Comparison of ENCODE assay signal across 30 cellular contexts in genomic region chr14:65826946-65827345, GRCh38.
"Had no signal": no experiment of that assay in that cellular context is flagged by ENCODE, and none has a peak within 500 bp of the region (broad histone marks: within the 10 kb centered on the region; RNA-seq: fewer than 3 reads in every experiment).

No MANE protein-coding gene starts in this region.

- H3K9me3 Mint-ChIP-seq: mesothelial cell of epicardium, naive B cell, nephron had no signal

- H3K27ac Mint-ChIP-seq: immature natural killer cell; mesothelial cell of epicardium; nephron; stimulated activated naive B cell treated with anti-CD40 and anti-IgM and Interleukin-4, amounts not matched to agents 10 μg/mL and 1 μg/mL and 100 μg/mL, for 72 hours had no signal

- H3K9me3 ChIP-seq: heart left ventricle, left lung, lower lobe of right lung, pancreas, prostate gland, stomach, testis, thyroid gland, transverse colon, upper lobe of left lung had no signal

- H3K4me1 ChIP-seq: heart left ventricle, left lung, lower lobe of right lung, pancreas, prostate gland, testis, thyroid gland, upper lobe of left lung had no signal

- H3K27me3 ChIP-seq: pancreas, testis, thyroid gland, transverse colon, upper lobe of left lung had no signal

- ATAC-seq: heart left ventricle; left colon; left lung; lower lobe of right lung; pancreas; right cardiac atrium; sciatic nerve; stimulated activated naive B cell treated with anti-CD40 and anti-IgM and Interleukin-4, amounts not matched to agents 10 μg/mL and 1 μg/mL and 100 μg/mL, for 72 hours; stimulated activated naive CD8-positive, alpha-beta T cell treated with anti-CD3 and anti-CD28 coated beads, Interleukin-15, Interleukin-2, amounts not matched to agents 100 U/mL and 50 U/mL, for 24 hours had no signal

- H3K27ac ChIP-seq: heart left ventricle, left lung, lower lobe of right lung, pancreas, prostate gland, skin epidermis, stomach, testis, thyroid gland, transverse colon, upper lobe of left lung had no signal

- H3K36me3 Mint-ChIP-seq: immature natural killer cell, mesothelial cell of epicardium, naive B cell had no signal

- H3K4me3 Mint-ChIP-seq: immature natural killer cell; mesothelial cell of epicardium; naive B cell; nephron; stimulated activated naive B cell treated with anti-CD40 and anti-IgM and Interleukin-4, amounts not matched to agents 10 μg/mL and 1 μg/mL and 100 μg/mL, for 72 hours had no signal

- DNase-seq: heart left ventricle; hypothalamus; immature natural killer cell; kidney; left colon; left lung; lower lobe of right lung; mammary epithelial cell; mesenchymal stem cell; naive B cell; pancreas; posterior cingulate gyrus; retina; right cardiac atrium; stimulated activated CD4-positive, alpha-beta T cell treated with anti-CD3 and anti-CD28 coated beads, Interleukin-12 subunit alpha, Interleukin-12 subunit beta, amount 100 ng/mL, for 4 hours; stimulated activated CD4-positive, alpha-beta T cell treated with anti-CD3 and anti-CD28 coated beads, Interleukin-15, amount 100 ng/mL, for 24 hours; stimulated activated CD4-positive, alpha-beta T cell treated with anti-CD3 and anti-CD28 coated beads, Interleukin-2, amount 100 ng/mL, for 24 hours; stimulated activated CD4-positive, alpha-beta T cell treated with anti-CD3 and anti-CD28 coated beads, Interleukin-4, amount 100 ng/mL, for 1 hour; stimulated activated naive B cell treated with anti-CD40 and anti-IgM and Interleukin-4, amounts not matched to agents 10 μg/mL and 1 μg/mL and 100 μg/mL, for 72 hours; stimulated activated naive CD8-positive, alpha-beta T cell treated with anti-CD3 and anti-CD28 coated beads, Interleukin-15, Interleukin-2, amounts not matched to agents 100 U/mL and 50 U/mL, for 24 hours; stomach; testis; thyroid gland; transverse colon; upper lobe of left lung had no signal

- H3K4me3 ChIP-seq: heart left ventricle, left lung, lower lobe of right lung, pancreas, prostate gland, skin epidermis, stomach, testis, thyroid gland, transverse colon, upper lobe of left lung had no signal

- H3K36me3 ChIP-seq: heart left ventricle, left lung, lower lobe of right lung, pancreas, prostate gland, stomach, thyroid gland, transverse colon, upper lobe of left lung had no signal

- H3K4me1 Mint-ChIP-seq: mesothelial cell of epicardium, naive B cell had no signal
